In the genomic region with DNA sequence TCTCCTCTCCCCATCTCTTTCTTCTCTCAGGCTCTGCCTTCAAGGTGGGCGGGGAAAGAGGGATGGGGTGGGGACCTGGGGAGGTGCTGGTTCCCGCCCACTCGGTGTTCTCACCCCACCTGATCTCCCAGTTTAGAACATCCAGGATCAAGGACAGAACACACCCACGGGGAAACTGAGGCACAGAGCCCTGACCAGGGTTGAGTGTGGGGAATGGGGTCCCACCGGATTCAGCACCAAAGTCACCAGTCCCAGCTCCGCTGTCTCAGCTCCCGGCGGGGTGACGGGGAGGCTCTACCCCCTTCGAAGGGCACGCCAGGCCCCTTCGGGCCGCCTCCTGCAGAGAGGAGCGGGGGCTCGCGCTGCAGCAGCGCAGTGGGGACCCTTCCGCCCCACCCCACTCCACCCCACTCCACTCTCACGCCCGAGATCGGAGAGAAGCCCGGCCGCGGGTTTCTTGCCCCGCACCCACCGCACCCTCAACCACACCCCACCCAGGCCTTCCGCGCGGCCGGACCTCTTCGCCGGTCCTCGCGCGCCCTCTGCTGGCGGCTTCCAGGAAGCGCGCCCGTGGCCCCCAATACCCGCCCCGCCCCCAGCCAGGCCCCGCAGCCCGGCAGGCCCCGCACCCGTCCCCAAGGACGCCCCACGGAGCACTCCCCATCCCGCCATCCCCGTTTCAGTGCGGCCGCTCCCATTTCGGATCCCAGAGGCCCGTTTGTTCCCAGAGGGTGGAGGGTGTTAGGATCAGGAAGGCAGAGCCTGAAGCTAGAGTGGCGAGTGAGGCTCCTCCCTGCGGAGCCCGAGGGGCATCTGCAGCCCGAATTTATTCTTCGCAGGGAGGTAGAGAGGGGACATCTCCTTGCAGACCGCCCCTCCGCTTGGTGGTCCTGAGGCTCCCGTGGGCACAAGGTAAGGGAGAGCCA, we compare ENCODE assay signal across 8 cellular contexts. TPM values are rescaled to one million over a fixed set of nuclear protein-coding genes. Genes with fewer than 3 reads are reported as not detected.
DNase-seq lines count a peak whose midpoint lies in the region; ATAC-seq, FAIRE-seq and TF ChIP-seq lines count a peak whose summit lies in the region.

No MANE protein-coding gene starts in this region.

- H3K4me2 ChIP-seq in HCT116 (ENCODE audit: low read length): peak overlapping the region; percentile 100

- FAIRE-seq in G401.6 (lab: Jason Lieb, UNC): peak; percentile 23

- RAD21 ChIA-PET in HCT116 (lab: Charles Lee; ENCODE audit: low non-redundant PET in 1 of 2, low total read pairs in 2 of 2, uncharacterized antibody in 2 of 2, unreplicated experiment in 2 of 2): interaction anchor here (0.6 to 3.7 kb wide), 14 partner anchors 18 to 475 kb away, joined by 3 to 31 read pairs (median 4); partner anchors contain the start of genes BTRC (in 1 of the 2), DPCD (in 1 of the 2) and POLL (in 1 of the 2)

- BruUV-seq in HCT116 (replicated peaks; lab: Mats Ljungman, UMichigan): no TSS peak

- peaks cover 36% of the 10 kb centered on the region for H3K4me1 Mint-ChIP-seq in WTC11

- peaks cover 11 to 22% of the 10 kb centered on the region in 2 experiments for H3K4me1 ChIP-seq in HCT116 (ENCODE audit: control insufficient read depth in 1 of 2, insufficient read depth in 2 of 2, low read length in 2 of 2)

- peaks cover 78% of the 10 kb centered on the region for H3K27me3 Mint-ChIP-seq in WTC11 (ENCODE audit: low read depth)

- no peaks in the 10 kb centered on the region for H3K9me3 ChIP-seq in HCT116 (ENCODE audit: control insufficient read depth in 1 of 2, insufficient read depth in 1 of 2, low read depth in 1 of 2, low read length in 2 of 2)

- TF ChIP-seq RAD21 in HCT116 (IDR thresholded peaks at IDR 0.05; ENCODE audit: low read depth): no peak

- H3K9me2 ChIP-seq in HCT116 (ENCODE audit: insufficient read depth): no peaks in the 10 kb centered on the region

- CTCF ChIA-PET in HCT116 (lab: Charles Lee): interaction anchor here (0.6 to 3.8 kb wide), 37 partner anchors 11 to 1363 kb away, joined by 3 to 130 read pairs (median 5); partner anchors contain the start of genes DPCD and POLL
- CTCF ChIA-PET in WTC11 (lab: Charles Lee): interaction anchor here (0.6 to 4.6 kb wide), 89 partner anchors 10 to 529 kb away, joined by 3 to 80 read pairs (median 5); partner anchors contain the start of genes DPCD, NPM3 and POLL

- peak overlapping the region; percentile 79 for H3K4me3 Mint-ChIP-seq in WTC11

- H3K27me3 ChIP-seq in HCT116 (ENCODE audit: insufficient read depth, low read length): no peaks in the 10 kb centered on the region

- peak; percentile 65 for DNase-seq in HCT116 (ENCODE audit: low read depth, low spot score)
- peak; percentile 62 for DNase-seq in NCI-H1092 treated with DMSO at 0.1 percent for 48 hours (lab: John Stamatoyannopoulos, UW)
- DNase-seq in WTC11 (ENCODE audit: low spot score): peak; percentile 82
- DNase-seq in cardiac fibroblast (ENCODE audit: low read depth in 2 of 2): peak; percentile 69 to 75
- DNase-seq in islet precursor cell: peak; percentile 85
- peak; percentile 80 for DNase-seq in stimulated activated CD4-positive, alpha-beta T cell treated with anti-CD3 and anti-CD28 coated beads, Interleukin-12 subunit alpha, Interleukin-12 subunit beta, amount 100 ng/mL, for 4 hours

- TF ChIP-seq POLR2A in HCT116 (IDR thresholded peaks at IDR 0.05; ENCODE audit: borderline replicate concordance, extremely low read depth, insufficient read depth, insufficient read length): peak; percentile 11

- no peak overlapping the region for H3K27ac Mint-ChIP-seq in WTC11

- H3K4me3 ChIP-seq in HCT116 (replicated peaks in 1 of 2; ENCODE audit: low read depth in 1 of 2, low read length in 2 of 2) (peak overlapping the region; percentile 62 to 66), cardiac fibroblast (replicated peaks in 1 of 2; ENCODE audit: low read depth in 2 of 2, low read length in 2 of 2) (peak overlapping the region; percentile 63 to 66)

- H3K9me3 Mint-ChIP-seq in WTC11: no peaks in the 10 kb centered on the region

- no peaks in the 10 kb centered on the region for H4K20me1 ChIP-seq in HCT116 (ENCODE audit: insufficient read depth)

- POLR2A ChIA-PET in HCT116 (lab: Charles Lee) (interaction anchor here (0.6 to 2.8 kb wide), 7 partner anchors 172 to 409 kb away, joined by 3 to 14 read pairs (median 3); no protein-coding TSS in a partner anchor), WTC11 (lab: Charles Lee) (interaction anchor here (0.9 to 1.1 kb wide), 2 partner anchors 183 to 269 kb away, joined by 3 to 10 read pairs; no protein-coding TSS in a partner anchor)

- H3K36me3 Mint-ChIP-seq in WTC11: no peaks in the 10 kb centered on the region

- H3K36me3 ChIP-seq in HCT116 (ENCODE audit: control insufficient read depth in 1 of 2, insufficient read depth in 2 of 2, low read length in 2 of 2): no peaks in the 10 kb centered on the region

- TF ChIP-seq CTCF in HCT116 (IDR thresholded peaks at IDR 0.05 in 2 of 3, conservative IDR thresholded peaks at IDR 0.05 in 1 of 3; ENCODE audit: borderline replicate concordance in 1 of 3, insufficient read depth in 1 of 3, low read depth in 2 of 3, low read length in 2 of 3) (peak in 2 of 3 experiments; percentile 82 to 87; a peak in 4 of 6 replicates), WTC11 (IDR thresholded peaks at IDR 0.05) (peak; percentile 95), cardiac fibroblast (IDR thresholded peaks at IDR 0.05; ENCODE audit: low read depth, low read length) (peak; percentile 50)

- no peaks in the 10 kb centered on the region for H3K79me2 ChIP-seq in HCT116 (ENCODE audit: insufficient read depth, low read length)

- intact Hi-C loops in HCT116 (cut with micrococcal nuclease): loop anchor here (1.0 to 10.0 kb wide), 5 partner anchors 269 to 505 kb away; partner anchors contain the start of gene KAZALD1

- peak overlapping the region; percentile 72 for H3K9ac ChIP-seq in HCT116 (ENCODE audit: low read length)

- ATAC-seq in HCT116 (peak; percentile 89), WTC11 (peak; percentile 55), HG02571 (IDR thresholded peaks at IDR 0.05; ENCODE audit: unreplicated experiment) (no peak)

- peak overlapping the region; percentile 48; the same call in 1 of the 2 replicates for H3K27ac ChIP-seq in HCT116 (ENCODE audit: low read depth, low read length)

- peak overlapping the region; percentile 96 for H2AFZ ChIP-seq in HCT116 (ENCODE audit: low read depth, low read length, poor library complexity, severe bottlenecking)

TF ChIP-seq in HCT116, 20 proteins besides CTCF, POLR2A, EP300 and RAD21:
- TF ChIP-seq, protein P1, sequence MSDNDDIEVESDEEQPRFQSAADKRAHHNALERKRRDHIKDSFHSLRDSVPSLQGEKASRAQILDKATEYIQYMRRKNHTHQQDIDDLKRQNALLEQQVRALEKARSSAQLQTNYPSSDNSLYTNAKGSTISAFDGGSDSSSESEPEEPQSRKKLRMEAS (IDR thresholded peaks at IDR 0.05): no peak
- peak; percentile 42 for TF ChIP-seq POLR2AphosphoS5 (IDR thresholded peaks at IDR 0.05; ENCODE audit: low read depth, low read length)
- no peak for TF ChIP-seq SRF (IDR thresholded peaks at IDR 0.05; ENCODE audit: low read depth)
- TF ChIP-seq ZFX (IDR thresholded peaks at IDR 0.05): peak; percentile 74; the same call in 1 of the 2 replicates
TF ChIP-seq in HCT116: peak in this region for 2.

TF ChIP-seq in WTC11, 78 proteins besides CTCF, POLR2A, EP300 and RAD21 (continues in another document):
- TF ChIP-seq OVOL2 (CRISPR knock-in tag; IDR thresholded peaks at IDR 0.05; ENCODE audit: borderline replicate concordance): no peak
- TF ChIP-seq NFATC4 (CRISPR knock-in tag; IDR thresholded peaks at IDR 0.05): no peak
- peak; percentile 20; the same call in 1 of the 2 replicates for TF ChIP-seq SP1 (CRISPR knock-in tag; conservative IDR thresholded peaks at IDR 0.05)
- TF ChIP-seq, protein P2, sequence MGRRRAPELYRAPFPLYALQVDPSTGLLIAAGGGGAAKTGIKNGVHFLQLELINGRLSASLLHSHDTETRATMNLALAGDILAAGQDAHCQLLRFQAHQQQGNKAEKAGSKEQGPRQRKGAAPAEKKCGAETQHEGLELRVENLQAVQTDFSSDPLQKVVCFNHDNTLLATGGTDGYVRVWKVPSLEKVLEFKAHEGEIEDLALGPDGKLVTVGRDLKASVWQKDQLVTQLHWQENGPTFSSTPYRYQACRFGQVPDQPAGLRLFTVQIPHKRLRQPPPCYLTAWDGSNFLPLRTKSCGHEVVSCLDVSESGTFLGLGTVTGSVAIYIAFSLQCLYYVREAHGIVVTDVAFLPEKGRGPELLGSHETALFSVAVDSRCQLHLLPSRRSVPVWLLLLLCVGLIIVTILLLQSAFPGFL (CRISPR knock-in tag; IDR thresholded peaks at IDR 0.05; ENCODE audit: borderline replicate concordance): no peak
- no peak for TF ChIP-seq HMGA2 (CRISPR knock-in tag; IDR thresholded peaks at IDR 0.05)
- TF ChIP-seq ZNF263 (CRISPR knock-in tag; IDR thresholded peaks at IDR 0.05; ENCODE audit: low read depth): no peak
- TF ChIP-seq, protein P3, sequence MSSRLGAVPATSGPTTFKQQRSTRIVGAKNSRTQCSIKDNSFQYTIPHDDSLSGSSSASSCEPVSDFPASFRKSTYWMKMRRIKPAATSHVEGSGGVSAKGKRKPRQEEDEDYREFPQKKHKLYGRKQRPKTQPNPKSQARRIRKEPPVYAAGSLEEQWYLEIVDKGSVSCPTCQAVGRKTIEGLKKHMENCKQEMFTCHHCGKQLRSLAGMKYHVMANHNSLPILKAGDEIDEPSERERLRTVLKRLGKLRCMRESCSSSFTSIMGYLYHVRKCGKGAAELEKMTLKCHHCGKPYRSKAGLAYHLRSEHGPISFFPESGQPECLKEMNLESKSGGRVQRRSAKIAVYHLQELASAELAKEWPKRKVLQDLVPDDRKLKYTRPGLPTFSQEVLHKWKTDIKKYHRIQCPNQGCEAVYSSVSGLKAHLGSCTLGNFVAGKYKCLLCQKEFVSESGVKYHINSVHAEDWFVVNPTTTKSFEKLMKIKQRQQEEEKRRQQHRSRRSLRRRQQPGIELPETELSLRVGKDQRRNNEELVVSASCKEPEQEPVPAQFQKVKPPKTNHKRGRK (CRISPR knock-in tag; IDR thresholded peaks at IDR 0.05; ENCODE audit: borderline replicate concordance): no peak
- TF ChIP-seq ZNF219 (CRISPR knock-in tag; IDR thresholded peaks at IDR 0.05; ENCODE audit: borderline replicate concordance): no peak
- TF ChIP-seq ATF3 (CRISPR knock-in tag; conservative IDR thresholded peaks at IDR 0.05): no peak

RNA-seq across cellular contexts. Expression of gene POLL, which starts 18.0 kb away (rescaled TPM):
- 51.3 TPM for total RNA-seq in HCT116 (2021; ENCODE audit: unreplicated experiment)
- 42.0 and 43.2 TPM in 2 replicates for polyA plus RNA-seq in HCT116 (2012)
- total RNA-seq in WTC11 (2021): 40.7 to 46.2 TPM (median 41.3 TPM) in 3 replicates

RNA-seq across cellular contexts. Expression of gene DPCD, which starts 18.0 kb away (rescaled TPM):
- 39.5 TPM for total RNA-seq in HCT116 (2021; ENCODE audit: unreplicated experiment)
- polyA plus RNA-seq in HCT116 (2012): 87.6 and 101 TPM in 2 replicates
- 21.8 to 23.8 TPM (median 22.0 TPM) in 3 replicates for total RNA-seq in WTC11 (2021)
